ENCODE assay signal across 23 cellular contexts in the genomic region with DNA sequence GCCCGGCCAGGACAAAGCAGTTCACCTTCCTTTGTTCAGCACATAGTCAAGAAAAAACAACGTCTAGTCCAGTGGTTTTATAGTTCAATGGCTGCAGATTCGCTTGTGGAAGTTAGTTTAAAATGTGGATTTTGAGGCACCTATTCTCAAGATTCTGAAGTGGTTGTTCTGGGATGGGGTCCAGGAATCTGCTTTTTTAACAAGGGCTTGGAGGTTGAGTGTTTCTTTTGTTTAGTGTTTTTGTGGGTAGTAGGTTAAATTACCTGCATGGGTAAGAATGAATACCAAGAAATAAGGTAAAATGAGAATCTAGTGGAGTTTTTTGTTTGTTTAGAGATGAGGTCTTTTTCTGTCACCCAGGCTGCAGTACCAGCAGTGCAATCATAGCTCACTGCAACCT. TPM values are rescaled to one million over a fixed set of nuclear protein-coding genes. Genes with fewer than 3 reads are reported as not detected.
DNase-seq lines count a peak whose midpoint lies in the region; ATAC-seq and TF ChIP-seq lines count a peak whose summit lies in the region.
"Had no signal": no experiment of that assay in that cellular context is flagged by ENCODE, and none has a peak within 500 bp of the region (broad histone marks: within the 10 kb centered on the region; RNA-seq: fewer than 3 reads in every experiment).

No MANE protein-coding gene starts in this region.

- no peaks in the 10 kb centered on the region for H3K9me3 ChIP-seq in BLaER1
- H3K9me3 ChIP-seq: SK-N-SH had no signal

- 0 out of 2 replicates have a peak overlapping the region, but pooled peaks have one; percentile 1 for H3K4me2 ChIP-seq in BLaER1
- H3K4me2 ChIP-seq: SK-N-SH had no signal

- H3K27ac Mint-ChIP-seq in activated CD4-positive, alpha-beta T cell treated with anti-CD3 and anti-CD28 coated beads, Interleukin-2, amount 10 ng/mL, durations not matched to agents 7 days and 5 days, result no peak overlapping the region
- H3K27ac Mint-ChIP-seq in stimulated activated memory B cell treated with anti-CD40 and anti-IgM and Interleukin-4, amounts not matched to agents 10 μg/mL and 1 μg/mL and 100 μg/mL, for 72 hours, result no peak overlapping the region
- H3K27ac Mint-ChIP-seq: B cell had no signal

- POLR2A ChIA-PET in activated CD4-positive, alpha-beta T cell treated with anti-CD3 and anti-CD28 coated beads, Interleukin-2, amount 10 ng/mL, durations not matched to agents 7 days and 5 days (lab: Charles Lee), result no interaction called here

- H3K36me3 ChIP-seq in BLaER1, result no peaks in the 10 kb centered on the region

- no peak for ATAC-seq in stimulated activated memory B cell treated with anti-CD40 and anti-IgM and Interleukin-4, amounts not matched to agents 10 μg/mL and 1 μg/mL and 100 μg/mL, for 72 hours
- ATAC-seq: GM12878 had no signal

- TF ChIP-seq CTCF in VCaP (conservative IDR thresholded peaks at IDR 0.05), result no peak

- H3K27ac ChIP-seq in BLaER1, result no peak overlapping the region
- H3K27ac ChIP-seq in VCaP, result peak overlapping the region; percentile 34
- H3K27ac ChIP-seq: HL-60, RWPE1 had no signal

- H3K9me3 Mint-ChIP-seq in activated CD4-positive, alpha-beta T cell treated with anti-CD3 and anti-CD28 coated beads, Interleukin-2, amount 10 ng/mL, durations not matched to agents 7 days and 5 days, result no peaks in the 10 kb centered on the region
- no peaks in the 10 kb centered on the region for H3K9me3 Mint-ChIP-seq in stimulated activated memory B cell treated with anti-CD40 and anti-IgM and Interleukin-4, amounts not matched to agents 10 μg/mL and 1 μg/mL and 100 μg/mL, for 72 hours

- H3K4me3 ChIP-seq in BLaER1, result no peak overlapping the region
- H3K4me3 ChIP-seq: GM12878 had no signal

- peaks cover 12% of the 10 kb centered on the region for H3K27me3 Mint-ChIP-seq in activated CD4-positive, alpha-beta T cell treated with anti-CD3 and anti-CD28 coated beads, Interleukin-2, amount 10 ng/mL, durations not matched to agents 7 days and 5 days
- H3K27me3 Mint-ChIP-seq in stimulated activated memory B cell treated with anti-CD40 and anti-IgM and Interleukin-4, amounts not matched to agents 10 μg/mL and 1 μg/mL and 100 μg/mL, for 72 hours, result peaks cover 10% of the 10 kb centered on the region
- H3K27me3 Mint-ChIP-seq: B cell had no signal

- H3K4me1 Mint-ChIP-seq in activated CD4-positive, alpha-beta T cell treated with anti-CD3 and anti-CD28 coated beads, Interleukin-2, amount 10 ng/mL, durations not matched to agents 7 days and 5 days, result no peaks in the 10 kb centered on the region
- H3K4me1 Mint-ChIP-seq in stimulated activated memory B cell treated with anti-CD40 and anti-IgM and Interleukin-4, amounts not matched to agents 10 μg/mL and 1 μg/mL and 100 μg/mL, for 72 hours, result no peaks in the 10 kb centered on the region
- H3K4me1 Mint-ChIP-seq: B cell had no signal

- no peaks in the 10 kb centered on the region for H3K27me3 ChIP-seq in BLaER1

- CTCF ChIA-PET in activated CD4-positive, alpha-beta T cell treated with anti-CD3 and anti-CD28 coated beads, Interleukin-2, amount 10 ng/mL, durations not matched to agents 7 days and 5 days (lab: Charles Lee), result no interaction called here

- no peak overlapping the region for H3K4me3 Mint-ChIP-seq in activated CD4-positive, alpha-beta T cell treated with anti-CD3 and anti-CD28 coated beads, Interleukin-2, amount 10 ng/mL, durations not matched to agents 7 days and 5 days
- H3K4me3 Mint-ChIP-seq in stimulated activated memory B cell treated with anti-CD40 and anti-IgM and Interleukin-4, amounts not matched to agents 10 μg/mL and 1 μg/mL and 100 μg/mL, for 72 hours, result no peak overlapping the region
- H3K4me3 Mint-ChIP-seq: B cell had no signal

- H3K36me3 Mint-ChIP-seq in activated CD4-positive, alpha-beta T cell treated with anti-CD3 and anti-CD28 coated beads, Interleukin-2, amount 10 ng/mL, durations not matched to agents 7 days and 5 days (ENCODE audit: low read depth), result no peaks in the 10 kb centered on the region
- no peaks in the 10 kb centered on the region for H3K36me3 Mint-ChIP-seq in stimulated activated memory B cell treated with anti-CD40 and anti-IgM and Interleukin-4, amounts not matched to agents 10 μg/mL and 1 μg/mL and 100 μg/mL, for 72 hours

- H3K4me1 ChIP-seq in BLaER1, result peaks cover 8% of the 10 kb centered on the region; the same call in 1 of the 2 replicates

- no peak overlapping the region for H3K9ac ChIP-seq in BLaER1
- H3K9ac ChIP-seq: SK-N-SH had no signal

- H4K20me1 ChIP-seq in BLaER1, result no peaks in the 10 kb centered on the region

- DNase-seq in NCI-H1092 (lab: John Stamatoyannopoulos, UW) (peak; percentile 10), NCI-H2107 (lab: John Stamatoyannopoulos, UW) (peak; percentile 6), HT-29 (ENCODE audit: low spot score) (no peak), HPDE6-E6E7 (ENCODE audit: extremely low spot score) (no peak)
- no peak for DNase-seq in activated CD4-positive, alpha-beta T cell treated with anti-CD3 and anti-CD28 coated beads, Interleukin-2, amount 10 ng/mL, durations not matched to agents 7 days and 5 days
- DNase-seq: DMS53; GOT3; HCEC 1CT; KG1; NCI-H1417; NCI-H1694 treated with DMSO at 0.1 percent for 48 hours; NCI-H2171 treated with DMSO at 0.1 percent for 48 hours; NCI-H510A; NK-92 treated with Interleukin-12 subunit alpha and Interleukin-12 subunit beta, amount 100 ng/mL, for 24 hours; SHP77 treated with DMSO at 0.1 percent for 48 hours; SK-N-SH had no signal

RNA-seq across cellular contexts. Expression of gene NADK2, which starts 28.4 kb away (rescaled TPM):
- total RNA-seq in HT-29 (2014; rRNA removed; shearing (Covaris generic)), result 12.7 and 13.1 TPM in 2 replicates
- total RNA-seq in activated CD4-positive, alpha-beta T cell treated with anti-CD3 and anti-CD28 coated beads, Interleukin-2, amount 10 ng/mL, durations not matched to agents 7 days and 5 days, result 10 to 100 TPM; 10.3 to 12.4 TPM

RNA-seq across cellular contexts. Expression of gene RANBP3L, which starts 31.5 kb away (rescaled TPM):
- total RNA-seq in HT-29 (2014; rRNA removed; shearing (Covaris generic)), result not detected in 2 replicates
- not detected for total RNA-seq in activated CD4-positive, alpha-beta T cell treated with anti-CD3 and anti-CD28 coated beads, Interleukin-2, amount 10 ng/mL, durations not matched to agents 7 days and 5 days
- total RNA-seq: B cell had no signal

Comparison
In these comparisons a context has a peak if more than half of its experiments do, and no peak if none do; other contexts are left out.
1. DNase-seq: peak in NCI-H1092 (single experiment) and NCI-H2107 (single experiment); none in HT-29 (single experiment), activated CD4-positive, alpha-beta T cell treated with anti-CD3 and anti-CD28 coated beads, Interleukin-2, amount 10 ng/mL, durations not matched to agents 7 days and 5 days (single experiment) and HPDE6-E6E7 (single experiment).